In genomic region chr9:16524823-16525222, GRCh38 we compare ENCODE assay signal across 21 cellular contexts.
A peak's percentile ranks its signal among the peaks of the same experiment; 100 is the strongest.
DNase-seq lines count a peak whose midpoint lies in the region; ATAC-seq, FAIRE-seq and TF ChIP-seq lines count a peak whose summit lies in the region.
"Had no signal": no experiment of that assay in that cellular context is flagged by ENCODE, and none has a peak within 500 bp of the region (broad histone marks: within the 10 kb centered on the region; RNA-seq: fewer than 3 reads in every experiment).

No MANE protein-coding gene starts in this region.

- intact Hi-C loops in uterus (cut with DNase I; ENCODE audit: low total_unique reads) (no loop called here), natural killer cell (cut with micrococcal nuclease) (no loop called here)

- H3K27ac Mint-ChIP-seq in astrocyte (ENCODE audit: unreplicated experiment) (peak overlapping the region; percentile 26), natural killer cell (no peak overlapping the region)
- H3K27ac Mint-ChIP-seq: CD4-positive, alpha-beta T cell; HFFc6 had no signal

- H3K9me3 ChIP-seq in astrocyte (ENCODE audit: insufficient read depth, low read depth, low read length), result no peaks in the 10 kb centered on the region
- no peaks in the 10 kb centered on the region for H3K9me3 ChIP-seq in uterus
- H3K9me3 ChIP-seq in SJCRH30 (replicated peaks), result no peaks in the 10 kb centered on the region
- H3K9me3 ChIP-seq: A549, Caco-2 had no signal

- ATAC-seq in natural killer cell (no peak), HG02798 (IDR thresholded peaks at IDR 0.05; ENCODE audit: poor library complexity, unreplicated experiment) (no peak)
- ATAC-seq: A549, HCT116, HepG2 had no signal

- peak; percentile 32 for DNase-seq in GM12865 (ENCODE audit: low read depth)
- DNase-seq in NCI-H69 (lab: John Stamatoyannopoulos, UW), result peak; percentile 37
- DNase-seq in astrocyte (ENCODE audit: low read depth), result no peak
- DNase-seq in uterus, result no peak
- DNase-seq in natural killer cell, result no peak
- no peak for DNase-seq in SJCRH30
- DNase-seq: AML-193; Caco-2; CD4-positive, alpha-beta T cell; DMS79; GDM1; GM23248; HFFc6; KG1 had no signal

- H3K36me3 Mint-ChIP-seq in astrocyte (ENCODE audit: low read depth, unreplicated experiment) (peaks cover 7% of the 10 kb centered on the region), natural killer cell (no peaks in the 10 kb centered on the region)

- no peak for FAIRE-seq in astrocyte (lab: Jason Lieb, UNC)
- FAIRE-seq: A549, D721Med, HepG2 had no signal

- H3K4me3 Mint-ChIP-seq in astrocyte (ENCODE audit: unreplicated experiment) (no peak overlapping the region), natural killer cell (no peak overlapping the region)
- H3K4me3 Mint-ChIP-seq: CD4-positive, alpha-beta T cell; HFFc6 had no signal

- peaks cover 35% of the 10 kb centered on the region for H3K4me1 ChIP-seq in astrocyte (ENCODE audit: insufficient read depth, low read length)
- H3K4me1 ChIP-seq in uterus, result peaks cover 5 to 7% of the 10 kb centered on the region in 2 donors
- H3K4me1 ChIP-seq in SJCRH30, result peaks cover 16% of the 10 kb centered on the region
- H3K4me1 ChIP-seq: Caco-2 had no signal

- peaks cover 39% of the 10 kb centered on the region for H3K4me1 Mint-ChIP-seq in astrocyte (ENCODE audit: low read depth, unreplicated experiment)
- H3K4me1 Mint-ChIP-seq in natural killer cell, result peaks cover 14 to 26% of the 10 kb centered on the region in 2 donors

- no peak for TF ChIP-seq POLR2A in uterus (IDR thresholded peaks at IDR 0.05)

- TF ChIP-seq CTCF in GM12865 (IDR thresholded peaks at IDR 0.05; ENCODE audit: insufficient read depth, low read depth, low read length, missing control alignments), result no peak
- no peak for TF ChIP-seq CTCF in astrocyte (IDR thresholded peaks at IDR 0.05; ENCODE audit: insufficient read depth, low read depth, low read length)
- TF ChIP-seq CTCF in uterus (IDR thresholded peaks at IDR 0.05), result no peak
- no peak for TF ChIP-seq CTCF in natural killer cell (IDR thresholded peaks at IDR 0.05)

- H3K4me2 ChIP-seq in astrocyte (ENCODE audit: low read length), result no peak overlapping the region
- H3K4me2 ChIP-seq: A549 had no signal

- no peak overlapping the region for H3K27ac ChIP-seq in astrocyte (ENCODE audit: low read depth, low read length)
- peak overlapping the region; percentile 55 to 86 for H3K27ac ChIP-seq in uterus
- H3K27ac ChIP-seq in SJCRH30, result no peak overlapping the region
- H3K27ac ChIP-seq: 22Rv1, C4-2B, GM23248 had no signal

- H3K9me3 Mint-ChIP-seq in astrocyte (ENCODE audit: unreplicated experiment), result peaks cover 6% of the 10 kb centered on the region
- no peaks in the 10 kb centered on the region for H3K9me3 Mint-ChIP-seq in natural killer cell
- H3K9me3 Mint-ChIP-seq: CD4-positive, alpha-beta T cell; HFFc6 had no signal

- no peaks in the 10 kb centered on the region for H3K27me3 Mint-ChIP-seq in astrocyte (ENCODE audit: low read depth, unreplicated experiment)
- H3K27me3 Mint-ChIP-seq in natural killer cell (ENCODE audit: low read depth in 2 of 2), result no peaks in the 10 kb centered on the region

- no peaks in the 10 kb centered on the region for H3K27me3 ChIP-seq in astrocyte (ENCODE audit: insufficient read depth, low read length)
- H3K27me3 ChIP-seq in uterus, result no peaks in the 10 kb centered on the region
- H3K27me3 ChIP-seq in SJCRH30, result no peaks in the 10 kb centered on the region

- peaks cover 7% of the 10 kb centered on the region for H3K79me2 ChIP-seq in astrocyte (ENCODE audit: insufficient read depth, low read length)

- no peaks in the 10 kb centered on the region for H3K36me3 ChIP-seq in astrocyte (ENCODE audit: insufficient read depth, low read length)
- H3K36me3 ChIP-seq in uterus, result no peaks in the 10 kb centered on the region
- H3K36me3 ChIP-seq in SJCRH30, result no peaks in the 10 kb centered on the region

- H3K4me3 ChIP-seq in GM12865 (ENCODE audit: low read depth, low read length) (no peak overlapping the region), astrocyte (ENCODE audit: insufficient read depth, low read depth, low read length) (no peak overlapping the region), uterus (no peak overlapping the region), SJCRH30 (no peak overlapping the region)
- H3K4me3 ChIP-seq: A549, GM23248 had no signal

- no peaks in the 10 kb centered on the region for H4K20me1 ChIP-seq in astrocyte (ENCODE audit: insufficient read depth, low read length)

- no peak overlapping the region for H2AFZ ChIP-seq in astrocyte (ENCODE audit: low read depth, low read length)
- H2AFZ ChIP-seq: GM23248 had no signal

- no peak overlapping the region for H3K9ac ChIP-seq in astrocyte (ENCODE audit: low read length)
- H3K9ac ChIP-seq: GM23248 had no signal

Comparison
In these comparisons a context has a peak if more than half of its experiments do, and no peak if none do; other contexts are left out.
1. DNase-seq: peak in GM12865 (single experiment) and NCI-H69 (single experiment); none in astrocyte (single experiment), uterus (0 of 2), natural killer cell (single experiment) and SJCRH30 (0 of 2).
2. H3K27ac ChIP-seq: peak in uterus (2 of 2); none in astrocyte (single experiment) and SJCRH30 (single experiment).